Comparison of ENCODE assay signal across 1 cellular context in the genomic region with DNA sequence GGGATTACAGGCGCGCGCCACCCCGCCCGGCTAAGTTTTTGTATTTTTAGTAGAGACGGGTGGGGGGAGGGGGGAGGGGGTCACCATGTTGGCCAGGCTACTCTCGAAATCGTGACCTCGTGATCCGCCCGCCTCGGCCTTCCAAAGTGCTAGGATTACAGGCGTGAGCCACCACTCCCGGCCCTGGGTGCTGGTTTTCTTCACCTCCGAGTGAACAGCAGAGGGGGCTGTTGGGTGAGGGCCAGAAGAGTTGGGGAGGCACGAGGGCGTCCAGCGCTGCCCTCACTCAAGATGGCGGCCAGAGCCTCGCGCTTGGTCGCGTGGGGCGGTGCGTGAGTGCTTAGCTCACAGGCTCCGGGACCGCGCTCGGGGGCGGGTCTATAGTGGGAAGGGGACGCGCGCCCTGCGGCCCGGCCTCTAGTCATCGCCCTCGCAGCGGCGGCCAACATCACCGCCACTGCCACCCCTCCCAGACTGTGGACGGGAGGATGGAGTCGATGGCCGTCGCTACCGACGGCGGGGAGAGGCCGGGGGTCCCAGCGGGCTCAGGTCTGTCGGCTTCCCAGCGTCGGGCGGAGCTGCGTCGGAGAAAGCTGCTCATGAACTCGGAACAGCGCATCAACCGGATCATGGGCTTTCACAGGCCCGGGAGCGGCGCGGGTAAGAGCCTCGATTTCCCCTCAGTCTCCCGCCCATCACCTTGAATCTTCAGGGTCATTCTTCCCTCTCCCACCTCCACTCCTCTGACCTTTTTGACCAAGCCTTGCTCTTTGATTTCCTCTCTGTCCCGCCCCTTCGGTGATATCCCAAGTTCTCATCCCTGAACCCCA.
TF ChIP-seq lines count a peak whose summit lies in the region.

A gene (plus strand): TSS at position 416 of the 830 bp plus-strand sequence. CDS start 73 bp downstream, at position 489.

TF ChIP-seq in GM12878, 131 proteins besides CTCF, POLR2A, EP300 and RAD21 (continued from another document):
- TF ChIP-seq, protein P1, sequence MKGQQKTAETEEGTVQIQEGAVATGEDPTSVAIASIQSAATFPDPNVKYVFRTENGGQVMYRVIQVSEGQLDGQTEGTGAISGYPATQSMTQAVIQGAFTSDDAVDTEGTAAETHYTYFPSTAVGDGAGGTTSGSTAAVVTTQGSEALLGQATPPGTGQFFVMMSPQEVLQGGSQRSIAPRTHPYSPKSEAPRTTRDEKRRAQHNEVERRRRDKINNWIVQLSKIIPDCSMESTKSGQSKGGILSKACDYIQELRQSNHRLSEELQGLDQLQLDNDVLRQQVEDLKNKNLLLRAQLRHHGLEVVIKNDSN (IDR thresholded peaks at IDR 0.05; ENCODE audit: borderline replicate concordance, extremely low read length, insufficient read depth, low read depth, low read length): peak; percentile 86
- TF ChIP-seq YBX1 (IDR thresholded peaks at IDR 0.05): no peak
- TF ChIP-seq BRCA1 (IDR thresholded peaks at IDR 0.05; ENCODE audit: low read depth, low read length): no peak
- no peak for TF ChIP-seq ZNF217 (IDR thresholded peaks at IDR 0.05)
- TF ChIP-seq SPI1 (IDR thresholded peaks at IDR 0.05; ENCODE audit: borderline replicate concordance, insufficient read depth, low read depth, low read length): no peak
- peak; percentile 99 for TF ChIP-seq CREM (IDR thresholded peaks at IDR 0.05; ENCODE audit: low read depth)
- TF ChIP-seq, protein P2, sequence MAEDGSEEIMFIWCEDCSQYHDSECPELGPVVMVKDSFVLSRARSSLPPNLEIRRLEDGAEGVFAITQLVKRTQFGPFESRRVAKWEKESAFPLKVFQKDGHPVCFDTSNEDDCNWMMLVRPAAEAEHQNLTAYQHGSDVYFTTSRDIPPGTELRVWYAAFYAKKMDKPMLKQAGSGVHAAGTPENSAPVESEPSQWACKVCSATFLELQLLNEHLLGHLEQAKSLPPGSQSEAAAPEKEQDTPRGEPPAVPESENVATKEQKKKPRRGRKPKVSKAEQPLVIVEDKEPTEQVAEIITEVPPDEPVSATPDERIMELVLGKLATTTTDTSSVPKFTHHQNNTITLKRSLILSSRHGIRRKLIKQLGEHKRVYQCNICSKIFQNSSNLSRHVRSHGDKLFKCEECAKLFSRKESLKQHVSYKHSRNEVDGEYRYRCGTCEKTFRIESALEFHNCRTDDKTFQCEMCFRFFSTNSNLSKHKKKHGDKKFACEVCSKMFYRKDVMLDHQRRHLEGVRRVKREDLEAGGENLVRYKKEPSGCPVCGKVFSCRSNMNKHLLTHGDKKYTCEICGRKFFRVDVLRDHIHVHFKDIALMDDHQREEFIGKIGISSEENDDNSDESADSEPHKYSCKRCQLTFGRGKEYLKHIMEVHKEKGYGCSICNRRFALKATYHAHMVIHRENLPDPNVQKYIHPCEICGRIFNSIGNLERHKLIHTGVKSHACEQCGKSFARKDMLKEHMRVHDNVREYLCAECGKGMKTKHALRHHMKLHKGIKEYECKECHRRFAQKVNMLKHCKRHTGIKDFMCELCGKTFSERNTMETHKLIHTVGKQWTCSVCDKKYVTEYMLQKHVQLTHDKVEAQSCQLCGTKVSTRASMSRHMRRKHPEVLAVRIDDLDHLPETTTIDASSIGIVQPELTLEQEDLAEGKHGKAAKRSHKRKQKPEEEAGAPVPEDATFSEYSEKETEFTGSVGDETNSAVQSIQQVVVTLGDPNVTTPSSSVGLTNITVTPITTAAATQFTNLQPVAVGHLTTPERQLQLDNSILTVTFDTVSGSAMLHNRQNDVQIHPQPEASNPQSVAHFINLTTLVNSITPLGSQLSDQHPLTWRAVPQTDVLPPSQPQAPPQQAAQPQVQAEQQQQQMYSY (CRISPR knock-in tag; IDR thresholded peaks at IDR 0.05): no peak
- no peak for TF ChIP-seq KAT2A (conservative IDR thresholded peaks at IDR 0.05; ENCODE audit: control insufficient read depth, low read depth, low read length)
- no peak for TF ChIP-seq GABPA (IDR thresholded peaks at IDR 0.05; ENCODE audit: low read depth)
- no peak for TF ChIP-seq STAT3 (IDR thresholded peaks at IDR 0.05; ENCODE audit: low read depth, low read length)
- TF ChIP-seq, protein P3, sequence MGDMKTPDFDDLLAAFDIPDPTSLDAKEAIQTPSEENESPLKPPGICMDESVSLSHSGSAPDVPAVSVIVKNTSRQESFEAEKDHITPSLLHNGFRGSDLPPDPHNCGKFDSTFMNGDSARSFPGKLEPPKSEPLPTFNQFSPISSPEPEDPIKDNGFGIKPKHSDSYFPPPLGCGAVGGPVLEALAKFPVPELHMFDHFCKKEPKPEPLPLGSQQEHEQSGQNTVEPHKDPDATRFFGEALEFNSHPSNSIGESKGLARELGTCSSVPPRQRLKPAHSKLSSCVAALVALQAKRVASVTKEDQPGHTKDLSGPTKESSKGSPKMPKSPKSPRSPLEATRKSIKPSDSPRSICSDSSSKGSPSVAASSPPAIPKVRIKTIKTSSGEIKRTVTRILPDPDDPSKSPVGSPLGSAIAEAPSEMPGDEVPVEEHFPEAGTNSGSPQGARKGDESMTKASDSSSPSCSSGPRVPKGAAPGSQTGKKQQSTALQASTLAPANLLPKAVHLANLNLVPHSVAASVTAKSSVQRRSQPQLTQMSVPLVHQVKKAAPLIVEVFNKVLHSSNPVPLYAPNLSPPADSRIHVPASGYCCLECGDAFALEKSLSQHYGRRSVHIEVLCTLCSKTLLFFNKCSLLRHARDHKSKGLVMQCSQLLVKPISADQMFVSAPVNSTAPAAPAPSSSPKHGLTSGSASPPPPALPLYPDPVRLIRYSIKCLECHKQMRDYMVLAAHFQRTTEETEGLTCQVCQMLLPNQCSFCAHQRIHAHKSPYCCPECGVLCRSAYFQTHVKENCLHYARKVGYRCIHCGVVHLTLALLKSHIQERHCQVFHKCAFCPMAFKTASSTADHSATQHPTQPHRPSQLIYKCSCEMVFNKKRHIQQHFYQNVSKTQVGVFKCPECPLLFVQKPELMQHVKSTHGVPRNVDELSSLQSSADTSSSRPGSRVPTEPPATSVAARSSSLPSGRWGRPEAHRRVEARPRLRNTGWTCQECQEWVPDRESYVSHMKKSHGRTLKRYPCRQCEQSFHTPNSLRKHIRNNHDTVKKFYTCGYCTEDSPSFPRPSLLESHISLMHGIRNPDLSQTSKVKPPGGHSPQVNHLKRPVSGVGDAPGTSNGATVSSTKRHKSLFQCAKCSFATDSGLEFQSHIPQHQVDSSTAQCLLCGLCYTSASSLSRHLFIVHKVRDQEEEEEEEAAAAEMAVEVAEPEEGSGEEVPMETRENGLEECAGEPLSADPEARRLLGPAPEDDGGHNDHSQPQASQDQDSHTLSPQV (IDR thresholded peaks at IDR 0.05): 0 out of 2 replicates have a peak, but pooled peaks have one; percentile 70
